ENCODE assay signal across 31 cellular contexts in genomic region chr16:66859397-66860068, GRCh38. TPM values are rescaled to one million over a fixed set of nuclear protein-coding genes. Genes with fewer than 3 reads are reported as not detected.
DNase-seq lines count a peak whose midpoint lies in the region; ATAC-seq, FAIRE-seq and TF ChIP-seq lines count a peak whose summit lies in the region.
"Had no signal": no experiment of that assay in that cellular context is flagged by ENCODE, and none has a peak within 500 bp of the region (broad histone marks: within the 10 kb centered on the region; RNA-seq: fewer than 3 reads in every experiment).

No MANE protein-coding gene starts in this region.

- no peak overlapping the region for H3K27ac Mint-ChIP-seq in CD8-positive, alpha-beta memory T cell
- H3K27ac Mint-ChIP-seq: activated CD8-positive, alpha-beta T cell treated with anti-CD3 and anti-CD28 coated beads for 36 hours; CD4-positive, CD25-positive, alpha-beta regulatory T cell; naive thymus-derived CD4-positive, alpha-beta T cell had no signal

- TF ChIP-seq RAD21 in A549 (conservative IDR thresholded peaks at IDR 0.05 in 1 of 2, IDR thresholded peaks at IDR 0.05 in 1 of 2): no peak

- H3K9me3 Mint-ChIP-seq in CD8-positive, alpha-beta memory T cell: no peaks in the 10 kb centered on the region
- H3K9me3 Mint-ChIP-seq: activated CD8-positive, alpha-beta T cell treated with anti-CD3 and anti-CD28 coated beads for 36 hours; CD4-positive, CD25-positive, alpha-beta regulatory T cell; naive thymus-derived CD4-positive, alpha-beta T cell had no signal

- H3K36me3 Mint-ChIP-seq in CD8-positive, alpha-beta memory T cell: no peaks in the 10 kb centered on the region
- H3K36me3 Mint-ChIP-seq: CD4-positive, CD25-positive, alpha-beta regulatory T cell; naive thymus-derived CD4-positive, alpha-beta T cell had no signal

- H3K4me2 ChIP-seq in A549: peak overlapping the region; percentile 15; the same call in 1 of the 3 replicates
- no peak overlapping the region for H3K4me2 ChIP-seq in PC-3 (ENCODE audit: low read length)

- no peak for TF ChIP-seq POLR2A in A549 (IDR thresholded peaks at IDR 0.05; ENCODE audit: low read length)

- no peak for TF ChIP-seq EP300 in A549 (IDR thresholded peaks at IDR 0.05)

- H3K4me1 Mint-ChIP-seq in CD8-positive, alpha-beta memory T cell: no peaks in the 10 kb centered on the region
- H3K4me1 Mint-ChIP-seq: CD4-positive, CD25-positive, alpha-beta regulatory T cell; naive thymus-derived CD4-positive, alpha-beta T cell had no signal

- no peak for ATAC-seq in A549
- ATAC-seq in GM18511 (IDR thresholded peaks at IDR 0.05; ENCODE audit: unreplicated experiment): peak; percentile 31
- ATAC-seq in PC-3: peak; percentile 33; the same call in 1 of the 2 replicates
- ATAC-seq: activated CD8-positive, alpha-beta T cell treated with anti-CD3 and anti-CD28 coated beads for 36 hours; naive thymus-derived CD4-positive, alpha-beta T cell had no signal

- TF ChIP-seq CTCF in A549 (IDR thresholded peaks at IDR 0.05) (no peak), PC-3 (conservative IDR thresholded peaks at IDR 0.05; ENCODE audit: low read depth, low read length) (no peak), kidney (IDR thresholded peaks at IDR 0.05; ENCODE audit: borderline replicate concordance, extremely low read depth, insufficient read depth) (no peak)

- H3K27me3 ChIP-seq in PC-3 (ENCODE audit: low read length): no peaks in the 10 kb centered on the region
- no peaks in the 10 kb centered on the region for H3K27me3 ChIP-seq in CD8-positive, alpha-beta memory T cell (ENCODE audit: insufficient read depth, low read length, poor library complexity, severe bottlenecking)
- H3K27me3 ChIP-seq: heart right ventricle, ovary, vagina had no signal

- peaks cover 0 to 1% of the 10 kb centered on the region in 2 donors for H3K27me3 Mint-ChIP-seq in CD8-positive, alpha-beta memory T cell
- H3K27me3 Mint-ChIP-seq: activated CD8-positive, alpha-beta T cell treated with anti-CD3 and anti-CD28 coated beads for 36 hours; CD4-positive, CD25-positive, alpha-beta regulatory T cell; naive thymus-derived CD4-positive, alpha-beta T cell had no signal

- H3K9me3 ChIP-seq in A549 (no peaks in the 10 kb centered on the region), PC-3 (ENCODE audit: low read length) (no peaks in the 10 kb centered on the region), kidney (ENCODE audit: control insufficient read depth in 1 of 2, low read length in 2 of 2) (no peaks in the 10 kb centered on the region)
- H3K9me3 ChIP-seq in CD8-positive, alpha-beta memory T cell (ENCODE audit: low read length): no peaks in the 10 kb centered on the region
- H3K9me3 ChIP-seq: heart right ventricle, ovary, thoracic aorta, vagina had no signal

- peaks cover 9% of the 10 kb centered on the region; the same call in 1 of the 3 replicates for H3K4me1 ChIP-seq in A549
- H3K4me1 ChIP-seq in PC-3 (ENCODE audit: insufficient read depth, low read length): peaks cover 6% of the 10 kb centered on the region; the same call in 1 of the 2 replicates
- H3K4me1 ChIP-seq in kidney (ENCODE audit: control insufficient read depth in 1 of 2, insufficient read depth in 1 of 2, low read depth in 1 of 2, low read length in 2 of 2): no peaks in the 10 kb centered on the region
- H3K4me1 ChIP-seq in CD8-positive, alpha-beta memory T cell (ENCODE audit: insufficient read depth, low read length): no peaks in the 10 kb centered on the region
- H3K4me1 ChIP-seq: vagina had no signal

- no peaks in the 10 kb centered on the region for H3K79me2 ChIP-seq in PC-3 (ENCODE audit: low read length)

- CTCF ChIA-PET in A549 (lab: Yijun Ruan, JAX): interaction anchor here (0.7 to 8.7 kb wide), 9 partner anchors 8 to 251 kb away, joined by 3 to 90 read pairs (median 3); partner anchors contain the start of genes DYNC1LI2, NAE1 and PDP2
- CTCF ChIA-PET in PC-3 (lab: Charles Lee): no interaction called here
- CTCF ChIA-PET in CD8-positive, alpha-beta memory T cell (lab: Charles Lee): interaction anchor here (0.9 to 1.9 kb wide), 3 partner anchors 8 to 29 kb away, joined by 4 read pairs; partner anchors contain the start of gene NAE1
- CTCF ChIA-PET in HEK293T (lab: Yijun Ruan, JAX): interaction anchor here (1.3 to 1.6 kb wide), 4 partner anchors 9 to 251 kb away, joined by 4 to 7 read pairs (median 5); partner anchors contain the start of gene NAE1

- H3K27ac ChIP-seq in A549 (peak overlapping the region in 1 of 2 experiments; percentile 25; a peak in 1 of 6 replicates), PC-3 (ENCODE audit: low read length) (no peak overlapping the region), kidney (ENCODE audit: low read depth in 2 of 2, low read length in 2 of 2) (no peak overlapping the region)
- no peak overlapping the region for H3K27ac ChIP-seq in CD8-positive, alpha-beta memory T cell (ENCODE audit: low read depth, low read length)
- H3K27ac ChIP-seq: heart right ventricle, ovary, thoracic aorta, vagina had no signal

- H4K20me1 ChIP-seq in PC-3 (ENCODE audit: low read length): no peaks in the 10 kb centered on the region

- DNase-seq in A549 (ENCODE audit: low read depth in 1 of 2, low spot score in 1 of 2) (no peak), PC-3 (no peak), kidney (peak; percentile 6), glomerular visceral epithelial cell (ENCODE audit: extremely low spot score) (no peak), NCI-H1694 (lab: John Stamatoyannopoulos, UW) (no peak), HEK293T (ENCODE audit: extremely low spot score) (no peak)
- no peak for DNase-seq in CD8-positive, alpha-beta memory T cell
- DNase-seq: activated CD4-positive, alpha-beta T cell treated with anti-CD3 and anti-CD28 coated beads for 1 hour; activated CD8-positive, alpha-beta T cell treated with anti-CD3 and anti-CD28 coated beads for 36 hours; activated effector memory CD4-positive, alpha-beta T cell treated with Interleukin-2 at 50 U/mL for 16 hours; CD4-positive, CD25-positive, alpha-beta regulatory T cell; KG1; naive thymus-derived CD4-positive, alpha-beta T cell; NCI-H1436; NCI-H2227 treated with DMSO at 0.1 percent for 48 hours; NCI-H748 treated with DMSO at 0.1 percent for 48 hours; ovary; stimulated activated CD4-positive, alpha-beta T cell treated with anti-CD3 and anti-CD28 coated beads, Interleukin-12 subunit alpha, Interleukin-12 subunit beta, amount 100 ng/mL, for 4 hours; stimulated activated CD4-positive, alpha-beta T cell treated with anti-CD3 and anti-CD28 coated beads, Interleukin-4, amount 100 ng/mL, for 24 hours; stimulated activated naive CD4-positive, alpha-beta T cell treated with Interleukin-2 at 50 U/mL for 16 hours had no signal

- POLR2A ChIA-PET in A549 (lab: Yijun Ruan, JAX) (no interaction called here), PC-3 (lab: Charles Lee; ENCODE audit: unreplicated experiment) (no interaction called here), HEK293T (lab: Yijun Ruan, JAX) (interaction anchor here (1.1 kb wide), 1 partner anchor 29 kb away, joined by 3 read pairs; the partner anchor contains the start of gene NAE1)
- POLR2A ChIA-PET in CD8-positive, alpha-beta memory T cell (lab: Charles Lee): no interaction called here

- H2AFZ ChIP-seq in PC-3 (ENCODE audit: low read length): no peak overlapping the region

- no peaks in the 10 kb centered on the region for H3K9me2 ChIP-seq in PC-3 (replicated peaks; ENCODE audit: low read length)

- no peak overlapping the region for H3K4me3 Mint-ChIP-seq in CD8-positive, alpha-beta memory T cell
- H3K4me3 Mint-ChIP-seq: activated CD8-positive, alpha-beta T cell treated with anti-CD3 and anti-CD28 coated beads for 36 hours; CD4-positive, CD25-positive, alpha-beta regulatory T cell; naive thymus-derived CD4-positive, alpha-beta T cell had no signal

- no peaks in the 10 kb centered on the region for H3F3A ChIP-seq in PC-3 (ENCODE audit: low read length, unreplicated experiment)

- intact Hi-C loops in PC-3 (cut with micrococcal nuclease) (loop anchor here (10.0 kb wide), 1 partner anchor 105 kb away; the partner anchor contains the start of gene DYNC1LI2), kidney (cut with DNase I) (loop anchor here (10.0 kb wide), 1 partner anchor 135 kb away; no protein-coding TSS in a partner anchor)

- BruUV-seq in PC-3 (replicated peaks; lab: Mats Ljungman, UMichigan): no TSS peak

- H3K4me3 ChIP-seq in A549 (no peak overlapping the region), PC-3 (ENCODE audit: low read length) (no peak overlapping the region), kidney (ENCODE audit: low read length in 2 of 2) (no peak overlapping the region)
- H3K4me3 ChIP-seq in CD8-positive, alpha-beta memory T cell (ENCODE audit: low read length): no peak overlapping the region
- H3K4me3 ChIP-seq: heart right ventricle, ovary, thoracic aorta, vagina had no signal

- no peak for FAIRE-seq in A549 (lab: Jason Lieb, UNC)
- no peak for FAIRE-seq in kidney (lab: Jason Lieb, UNC)
- FAIRE-seq: TTC549 had no signal

- H3K9ac ChIP-seq in PC-3 (ENCODE audit: low read length): no peak overlapping the region
- H3K9ac ChIP-seq in kidney (ENCODE audit: low read length in 2 of 2): no peak overlapping the region

- H3K36me3 ChIP-seq in PC-3 (ENCODE audit: low read depth, low read length) (no peaks in the 10 kb centered on the region), kidney (ENCODE audit: control insufficient read depth in 1 of 2, insufficient read depth in 2 of 2, low read length in 2 of 2) (no peaks in the 10 kb centered on the region)
- H3K36me3 ChIP-seq in CD8-positive, alpha-beta memory T cell (ENCODE audit: insufficient read depth, low read length): no peaks in the 10 kb centered on the region
- H3K36me3 ChIP-seq: heart right ventricle, ovary, thoracic aorta, vagina had no signal

- 83% methylated on average over 3 of the region's 3 CpGs for WGBS in A549 (ENCODE audit: missing lambda C conversion rate)

RNA-seq across cellular contexts. Expression of gene CA7, which starts 15.3 kb away (rescaled TPM):
- polyA plus RNA-seq in A549 (2011; rRNA removed) (not detected in 2 replicates), A549 (2017; fragmentation: RNase III; extraction: RNeasy Plus Mini Kit Qiagen cat#74134 plus additional on column Dnase treatment) (not detected in 3 replicates), kidney (ENCODE audit: insufficient read depth, low read depth, low replicate concordance) (not detected)
- 0.03 TPM in 1 of 2 replicates, not detected in the other for polyA plus RNA-seq in A549 (2012; cell fraction: cytosol; rRNA removed)
- not detected in 2 replicates for polyA plus RNA-seq in A549 (2012; cell fraction: nucleus; rRNA removed)
- not detected in 2 replicates for polyA minus RNA-seq in A549 (2011; rRNA and poly(A)+ RNA removed)
- total RNA-seq in PC-3 (2014; rRNA removed) (not detected in 2 replicates), kidney (not detected)
- total RNA-seq in CD8-positive, alpha-beta memory T cell: not detected
- not detected for polyA plus RNA-seq in CD8-positive, alpha-beta memory T cell
- total RNA-seq: CD4-positive, CD25-positive, alpha-beta regulatory T cell; fibroblast of villous mesenchyme; heart right ventricle; HT1080; left cardiac atrium; naive thymus-derived CD4-positive, alpha-beta T cell; ovary; right cardiac atrium; T-helper 1 cell treated with Interleukin-12 subunit alpha and Interleukin-12 subunit beta and Interleukin-4 antibody, amounts not matched to agents 30 ng/mL and 1 ng/mL, for 36 hours; thoracic aorta; vagina had no signal
- polyA plus RNA-seq: CD4-positive, CD25-positive, alpha-beta regulatory T cell; heart right ventricle; naive thymus-derived CD4-positive, alpha-beta T cell; ovary; right cardiac atrium had no signal

RNA-seq across cellular contexts. Expression of gene PDP2, which starts 20.8 kb away (rescaled TPM):
- polyA plus RNA-seq in A549 (2011; rRNA removed) (10.0 and 10.7 TPM in 2 replicates), A549 (2017; fragmentation: RNase III; extraction: RNeasy Plus Mini Kit Qiagen cat#74134 plus additional on column Dnase treatment) (7.7 to 10.5 TPM (median 8.7 TPM) in 3 replicates), kidney (ENCODE audit: insufficient read depth, low read depth, low replicate concordance) (5.1 TPM)
- 3.5 and 4.3 TPM in 2 replicates for polyA plus RNA-seq in A549 (2012; cell fraction: cytosol; rRNA removed)
- 3.3 and 4.0 TPM in 2 replicates for polyA plus RNA-seq in A549 (2012; cell fraction: nucleus; rRNA removed)
- polyA minus RNA-seq in A549 (2011; rRNA and poly(A)+ RNA removed): 27.2 and 31.7 TPM in 2 replicates
- total RNA-seq in PC-3 (2014; rRNA removed) (2.8 and 12.7 TPM in 2 replicates), kidney (9.2 TPM)
- total RNA-seq in CD8-positive, alpha-beta memory T cell: 10 to 100 TPM; 20.0 to 25.4 TPM
- polyA plus RNA-seq in CD8-positive, alpha-beta memory T cell: 4.5 TPM

RNA-seq across cellular contexts. Expression of gene NAE1, which starts 28.8 kb away (rescaled TPM):
- 89.8 and 132 TPM in 2 replicates for polyA plus RNA-seq in A549 (2011; rRNA removed)
- polyA plus RNA-seq in A549 (2012; cell fraction: cytosol; rRNA removed): 41.1 and 41.8 TPM in 2 replicates
- 18.0 and 27.3 TPM in 2 replicates for polyA plus RNA-seq in A549 (2012; cell fraction: nucleus; rRNA removed)
- 90.0 to 96.2 TPM (median 94.9 TPM) in 3 replicates for polyA plus RNA-seq in A549 (2017; fragmentation: RNase III; extraction: RNeasy Plus Mini Kit Qiagen cat#74134 plus additional on column Dnase treatment)
- polyA minus RNA-seq in A549 (2011; rRNA and poly(A)+ RNA removed): 16.5 and 18.2 TPM in 2 replicates
- 55.1 and 82.3 TPM in 2 replicates for total RNA-seq in PC-3 (2014; rRNA removed)
- 45.6 TPM for total RNA-seq in kidney
- polyA plus RNA-seq in kidney (ENCODE audit: insufficient read depth, low read depth, low replicate concordance): 37.5 TPM
- 100 to 1,000 TPM; 105 to 110 TPM for total RNA-seq in CD8-positive, alpha-beta memory T cell
- 76.6 TPM for polyA plus RNA-seq in CD8-positive, alpha-beta memory T cell

RNA-seq across cellular contexts. Expression of gene TERB1, which starts 58.1 kb away (rescaled TPM):
- polyA plus RNA-seq in A549 (2011; rRNA removed): 0.07 and 0.18 TPM in 2 replicates
- 0.03 and 0.08 TPM in 2 replicates for polyA plus RNA-seq in A549 (2012; cell fraction: cytosol; rRNA removed)
- 0.11 and 0.45 TPM in 2 replicates for polyA plus RNA-seq in A549 (2012; cell fraction: nucleus; rRNA removed)
- 0.12 to 0.18 TPM (median 0.17 TPM) in 3 replicates for polyA plus RNA-seq in A549 (2017; fragmentation: RNase III; extraction: RNeasy Plus Mini Kit Qiagen cat#74134 plus additional on column Dnase treatment)
- 0.19 and 0.29 TPM in 2 replicates for polyA minus RNA-seq in A549 (2011; rRNA and poly(A)+ RNA removed)
- 0.23 TPM in 1 of 2 replicates, not detected in the other for total RNA-seq in PC-3 (2014; rRNA removed)
- 0.19 TPM for total RNA-seq in kidney
- not detected for polyA plus RNA-seq in kidney (ENCODE audit: insufficient read depth, low read depth, low replicate concordance)
- under 1 TPM in 1 of 2 experiments, not detected in 1; 0.20 TPM for total RNA-seq in CD8-positive, alpha-beta memory T cell
- polyA plus RNA-seq in CD8-positive, alpha-beta memory T cell: not detected
- total RNA-seq: epithelial cell of proximal tubule; fibroblast of villous mesenchyme; HT1080; left cardiac atrium; T-helper 1 cell treated with Interleukin-12 subunit alpha and Interleukin-12 subunit beta and Interleukin-4 antibody, amounts not matched to agents 30 ng/mL and 1 ng/mL, for 36 hours; thoracic aorta; vagina had no signal
- polyA plus RNA-seq: CD4-positive, CD25-positive, alpha-beta regulatory T cell; heart right ventricle; naive thymus-derived CD4-positive, alpha-beta T cell; right cardiac atrium had no signal

RNA-seq across cellular contexts. Expression of gene CDH16, which starts 59.2 kb away (rescaled TPM):
- polyA plus RNA-seq in A549 (2011; rRNA removed) (0.18 and 0.37 TPM in 2 replicates), A549 (2017; fragmentation: RNase III; extraction: RNeasy Plus Mini Kit Qiagen cat#74134 plus additional on column Dnase treatment) (0.24 to 0.25 TPM (median 0.25 TPM) in 3 replicates), kidney (ENCODE audit: insufficient read depth, low read depth, low replicate concordance) (1,180 TPM)
- polyA plus RNA-seq in A549 (2012; cell fraction: cytosol; rRNA removed): 0.08 and 0.09 TPM in 2 replicates
- 0.20 and 0.46 TPM in 2 replicates for polyA plus RNA-seq in A549 (2012; cell fraction: nucleus; rRNA removed)
- 0.49 and 0.54 TPM in 2 replicates for polyA minus RNA-seq in A549 (2011; rRNA and poly(A)+ RNA removed)
- total RNA-seq in PC-3 (2014; rRNA removed) (not detected in 2 replicates), kidney (1,188 TPM)
- not detected for total RNA-seq in CD8-positive, alpha-beta memory T cell
- not detected for polyA plus RNA-seq in CD8-positive, alpha-beta memory T cell
- total RNA-seq: activated CD8-positive, alpha-beta T cell treated with anti-CD3 and anti-CD28 coated beads for 36 hours; CD4-positive, CD25-positive, alpha-beta regulatory T cell; fibroblast of villous mesenchyme; HT1080; naive thymus-derived CD4-positive, alpha-beta T cell; T-helper 1 cell treated with Interleukin-12 subunit alpha and Interleukin-12 subunit beta and Interleukin-4 antibody, amounts not matched to agents 30 ng/mL and 1 ng/mL, for 36 hours; thoracic aorta had no signal
- polyA plus RNA-seq: CD4-positive, CD25-positive, alpha-beta regulatory T cell; naive thymus-derived CD4-positive, alpha-beta T cell; ovary had no signal

Comparison
In these comparisons a context has a peak if more than half of its experiments do, and no peak if none do; other contexts are left out.
1. ATAC-seq: peak in GM18511 (single experiment) and PC-3 (single experiment); none in A549 (0 of 2).